26 cellular contexts compared by ENCODE assay signal in genomic region chr12:27875677-27876076, GRCh38.
"Had no signal": no experiment of that assay in that cellular context is flagged by ENCODE, and none has a peak within 500 bp of the region (broad histone marks: within the 10 kb centered on the region; RNA-seq: fewer than 3 reads in every experiment).

No MANE protein-coding gene starts in this region.

- H3K27ac Mint-ChIP-seq: immature natural killer cell, mesothelial cell of epicardium had no signal

- H3K4me1 ChIP-seq: esophagus muscularis mucosa, foreskin keratinocyte, gastroesophageal sphincter, heart left ventricle, left lung, lower lobe of right lung had no signal

- H3K4me2 ChIP-seq: hepatocyte had no signal

- H2AFZ ChIP-seq: hepatocyte had no signal

- H3K27me3 Mint-ChIP-seq: naive B cell had no signal

- H3K27me3 ChIP-seq: dorsolateral prefrontal cortex, esophagus muscularis mucosa, foreskin keratinocyte, gastroesophageal sphincter, heart left ventricle, hepatocyte, left lung had no signal

- H3K36me3 Mint-ChIP-seq: naive B cell had no signal

- H3K36me3 ChIP-seq: esophagus muscularis mucosa, gastroesophageal sphincter, heart left ventricle, left lung, lower lobe of right lung had no signal

- H3K4me1 Mint-ChIP-seq: immature natural killer cell, naive B cell had no signal

- DNase-seq: dermis blood vessel endothelial cell; dorsolateral prefrontal cortex; effector CD4-positive, alpha-beta T cell; effector memory CD4-positive, alpha-beta T cell; foreskin keratinocyte; heart left ventricle; hypothalamus; immature natural killer cell; islet precursor cell; kidney; kidney glomerular epithelial cell; left cardiac atrium; left lung; left ventricle myocardium superior; lower lobe of right lung; mesenchymal stem cell; mucosa of descending colon; naive B cell had no signal

- H3K9me3 ChIP-seq: esophagus muscularis mucosa, gastroesophageal sphincter, heart left ventricle, left lung, lower lobe of right lung, mucosa of descending colon had no signal

- H3K4me3 ChIP-seq: coronary artery, dorsolateral prefrontal cortex, esophagus muscularis mucosa, gastroesophageal sphincter, heart left ventricle, hepatocyte, left lung, lower lobe of right lung, mucosa of descending colon had no signal

- FAIRE-seq: colon, endothelial cell of umbilical vein, frontal cortex, kidney had no signal

- H3K4me3 Mint-ChIP-seq: immature natural killer cell, mesothelial cell of epicardium, naive B cell had no signal

- H3K27ac ChIP-seq: coronary artery, dorsolateral prefrontal cortex, esophagus muscularis mucosa, foreskin keratinocyte, gastroesophageal sphincter, heart left ventricle, hepatocyte, left lung, lower lobe of right lung had no signal

- ATAC-seq: foreskin keratinocyte, gastroesophageal sphincter, heart left ventricle, left cardiac atrium, left lung, left ventricle myocardium superior, lower lobe of right lung, mucosa of descending colon had no signal
